Comparison of ENCODE assay signal across 18 cellular contexts in the genomic region with DNA sequence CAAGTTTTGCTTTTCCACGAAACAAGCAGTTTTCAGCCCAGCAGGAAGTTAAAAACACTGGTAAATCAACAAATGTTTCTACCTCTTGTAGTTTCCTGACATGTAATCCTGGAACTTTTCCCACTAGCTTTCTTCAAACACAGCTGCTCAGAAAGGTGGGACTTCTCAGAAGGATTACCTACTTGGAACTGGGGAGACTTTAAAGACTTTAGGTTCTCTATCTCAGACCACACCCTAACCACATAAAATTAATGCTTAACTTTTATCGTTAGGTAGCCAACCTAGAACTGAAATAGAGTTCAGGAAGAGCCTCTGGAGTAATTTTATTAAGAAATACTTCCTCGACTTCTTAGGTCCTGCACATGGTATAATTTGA. TPM values are rescaled to one million over a fixed set of nuclear protein-coding genes. Genes with fewer than 3 reads are reported as not detected.
A peak's percentile ranks its signal among the peaks of the same experiment; 100 is the strongest.
DNase-seq lines count a peak whose midpoint lies in the region; ATAC-seq and TF ChIP-seq lines count a peak whose summit lies in the region.
"Had no signal": no experiment of that assay in that cellular context is flagged by ENCODE, and none has a peak within 500 bp of the region (broad histone marks: within the 10 kb centered on the region; RNA-seq: fewer than 3 reads in every experiment).

A gene (minus strand): TSS at position 190 of the 376 bp plus-strand sequence. CDS start 206 bp downstream, outside the sequence.

- ATAC-seq in activated T-cell treated with anti-CD3 and anti-CD28 coated beads, Interleukin-2, amount 50 U/mL, for 72 hours (replicated peaks in 1 of 2) = no peak
- ATAC-seq: Panc1 had no signal

- 23 to 55% (median 46%) methylated on average over 3 of the region's 3 CpGs for WGBS in spleen, 5 donors
- WGBS in smooth muscle cell (ENCODE audit: low lambda C conversion rate) = 83% methylated on average over 3 of the region's 3 CpGs

- H3K79me2 ChIP-seq in smooth muscle cell (ENCODE audit: low read depth) = no peaks in the 10 kb centered on the region

- H3K9me3 ChIP-seq in spleen = no peaks in the 10 kb centered on the region
- no peaks in the 10 kb centered on the region for H3K9me3 ChIP-seq in smooth muscle cell (replicated peaks; ENCODE audit: low read depth)
- H3K9me3 ChIP-seq: HAP-1, vagina had no signal

- no peak within 1 kb of the TSS for H2AFZ ChIP-seq in smooth muscle cell (ENCODE audit: low read depth)
- H2AFZ ChIP-seq: neural progenitor cell had no signal

- no peaks in the 10 kb centered on the region for H3F3A ChIP-seq in smooth muscle cell (ENCODE audit: low read depth)

- no peaks in the 10 kb centered on the region for H3K27me3 Mint-ChIP-seq in activated T-cell treated with anti-CD3 and anti-CD28 coated beads, Interleukin-2, amount 50 U/mL, for 72 hours (ENCODE audit: low read depth)
- H3K27me3 Mint-ChIP-seq: CD4-positive, alpha-beta T cell had no signal

- H3K27me3 ChIP-seq in spleen (replicated peaks in 1 of 7) (no peaks in the 10 kb centered on the region), smooth muscle cell (ENCODE audit: low read depth) (no peaks in the 10 kb centered on the region)
- H3K27me3 ChIP-seq: neural progenitor cell, vagina had no signal

- peak within 1 kb of the TSS; percentile 60 for H3K27ac Mint-ChIP-seq in activated T-cell treated with anti-CD3 and anti-CD28 coated beads, Interleukin-2, amount 50 U/mL, for 72 hours
- H3K27ac Mint-ChIP-seq: CD4-positive, alpha-beta T cell; neural progenitor cell had no signal

- DNase-seq in activated T-cell treated with anti-CD3 and anti-CD28 coated beads, Interleukin-2, amount 50 U/mL, for 72 hours = no peak
- DNase-seq in activated T-cell treated with anti-CD3 and anti-CD28 coated beads, Interleukin-2, amount 50 U/mL, for 1 hour = no peak
- DNase-seq in SW480 (ENCODE audit: low spot score) (peak; percentile 76), kidney glomerular epithelial cell (lab: John Stamatoyannopoulos, UW) (peak; percentile 50), spleen (no peak), smooth muscle cell (lab: John Stamatoyannopoulos, UW; ENCODE audit: unreplicated experiment) (no peak), GM13976 (ENCODE audit: low spot score) (no peak), hypothalamus (lab: John Stamatoyannopoulos, UW) (no peak)
- DNase-seq: activated effector memory CD4-positive, alpha-beta T cell treated with Interleukin-2 at 50 U/mL for 16 hours; CD4-positive, alpha-beta T cell; erythroblast; Karpas-422; NCI-H1105; NCI-H526 treated with DMSO at 0.1 percent for 48 hours had no signal

- peak within 1 kb of the TSS; percentile 12 to 58 for H3K4me3 Mint-ChIP-seq in activated T-cell treated with anti-CD3 and anti-CD28 coated beads, Interleukin-2, amount 50 U/mL, for 72 hours
- H3K4me3 Mint-ChIP-seq: CD4-positive, alpha-beta T cell; neural progenitor cell had no signal

- peaks cover 25% of the 10 kb centered on the region for H3K4me1 Mint-ChIP-seq in activated T-cell treated with anti-CD3 and anti-CD28 coated beads, Interleukin-2, amount 50 U/mL, for 72 hours (ENCODE audit: low read depth)

- no peak within 1 kb of the TSS for H3K4me2 ChIP-seq in smooth muscle cell
- H3K4me2 ChIP-seq: neural progenitor cell had no signal

- no peaks in the 10 kb centered on the region for H3K9me3 Mint-ChIP-seq in activated T-cell treated with anti-CD3 and anti-CD28 coated beads, Interleukin-2, amount 50 U/mL, for 72 hours
- H3K9me3 Mint-ChIP-seq: CD4-positive, alpha-beta T cell; neural progenitor cell had no signal

- H3K4me1 ChIP-seq in spleen (peaks cover 0 to 27% (median 2%) of the 10 kb centered on the region in 6 donors), smooth muscle cell (ENCODE audit: low read depth) (no peaks in the 10 kb centered on the region)
- H3K4me1 ChIP-seq: HAP-1, neural progenitor cell, vagina had no signal

- intact Hi-C loops in spleen (cut with DNase I; ENCODE audit: low total_unique reads) = no loop called here

- H4K20me1 ChIP-seq in smooth muscle cell (ENCODE audit: low read depth) = no peaks in the 10 kb centered on the region

- peaks cover 0 to 1% of the 10 kb centered on the region in 2 donors for H3K36me3 Mint-ChIP-seq in activated T-cell treated with anti-CD3 and anti-CD28 coated beads, Interleukin-2, amount 50 U/mL, for 72 hours (ENCODE audit: insufficient read depth in 2 of 2)
- H3K36me3 Mint-ChIP-seq: neural progenitor cell had no signal

- TF ChIP-seq POLR2A in spleen (IDR thresholded peaks at IDR 0.05) = no peak

- TF ChIP-seq CTCF in spleen (IDR thresholded peaks at IDR 0.05 in 8 of 11, conservative IDR thresholded peaks at IDR 0.05 in 3 of 11) = no peak
- TF ChIP-seq CTCF in smooth muscle cell (IDR thresholded peaks at IDR 0.05; ENCODE audit: borderline replicate concordance, insufficient read depth, poor library complexity, severe bottlenecking) = no peak
- no peak for TF ChIP-seq CTCF in GM13976 (IDR thresholded peaks at IDR 0.05; ENCODE audit: borderline replicate concordance, control extremely low read depth, extremely low read depth, insufficient read depth, missing control alignments)

- H3K36me3 ChIP-seq in spleen = no peaks in the 10 kb centered on the region
- no peaks in the 10 kb centered on the region for H3K36me3 ChIP-seq in smooth muscle cell (ENCODE audit: low read depth)
- H3K36me3 ChIP-seq: HAP-1, neural progenitor cell, vagina had no signal

- H3K4me3 ChIP-seq in spleen = peak within 1 kb of the TSS in 1 of 8 donors; percentile 6
- H3K4me3 ChIP-seq in smooth muscle cell = no peak within 1 kb of the TSS
- H3K4me3 ChIP-seq: HAP-1, neural progenitor cell, vagina had no signal

- H3K27ac ChIP-seq in spleen (peak within 1 kb of the TSS in 5 of 8 donors; percentile 7 to 56 (median 42)), smooth muscle cell (ENCODE audit: low read depth) (no peak within 1 kb of the TSS)
- H3K27ac ChIP-seq: neural progenitor cell, vagina had no signal

- in situ Hi-C loops in GM13976 (cut with MboI; ENCODE audit: low sequenced_read_pairs, unreplicated experiment) = no loop called here

- no peak within 1 kb of the TSS for H3K9ac ChIP-seq in smooth muscle cell (ENCODE audit: low read depth)
- H3K9ac ChIP-seq: neural progenitor cell had no signal

RNA-seq across cellular contexts. Expression of the gene that starts here (rescaled TPM):
- total RNA-seq in activated T-cell treated with anti-CD3 and anti-CD28 coated beads, Interleukin-2, amount 50 U/mL, for 72 hours = 1 to 10 TPM; 1.3 to 1.7 TPM
- 1 to 10 TPM; 1.5 to 7.1 (median 2.2) TPM for total RNA-seq in spleen
- under 1 TPM; 0.64 to 0.83 (median 0.67) TPM for polyA plus RNA-seq in spleen
- 0.13 TPM in 1 of 2 replicates, not detected in the other for total RNA-seq in smooth muscle cell
- not detected in 2 replicates for polyA plus RNA-seq in smooth muscle cell

Comparison
In these comparisons a context has a peak if more than half of its experiments do, and no peak if none do; other contexts are left out.
1. DNase-seq: peak in SW480 (single experiment) and kidney glomerular epithelial cell (single experiment); none in activated T-cell treated with anti-CD3 and anti-CD28 coated beads, Interleukin-2, amount 50 U/mL, for 72 hours (0 of 2), activated T-cell treated with anti-CD3 and anti-CD28 coated beads, Interleukin-2, amount 50 U/mL, for 1 hour (single experiment), spleen (single experiment), smooth muscle cell (single experiment), GM13976 (single experiment) and hypothalamus (0 of 51).